Comparison of ENCODE assay signal across 33 cellular contexts in genomic region chr6:169081264-169081663, GRCh38.
"Had no signal": no experiment of that assay in that cellular context is flagged by ENCODE, and none has a peak within 500 bp of the region (broad histone marks: within the 10 kb centered on the region; RNA-seq: fewer than 3 reads in every experiment).

No MANE protein-coding gene starts in this region.

- H3K9me3 ChIP-seq: ascending aorta, esophagus muscularis mucosa, gastrocnemius medialis had no signal

- H3K27me3 ChIP-seq: ascending aorta, brain microvascular endothelial cell, esophagus muscularis mucosa, foreskin keratinocyte, gastrocnemius medialis, heart left ventricle had no signal

- H3K4me3 ChIP-seq: ascending aorta, esophagus muscularis mucosa, gastrocnemius medialis, heart left ventricle had no signal

- H3K27ac ChIP-seq: ascending aorta, brain microvascular endothelial cell, esophagus muscularis mucosa, foreskin keratinocyte, gastrocnemius medialis, heart left ventricle had no signal

- H3K27ac Mint-ChIP-seq: activated CD4-positive, alpha-beta memory T cell treated with anti-CD3 and anti-CD28 coated beads for 36 hours; activated CD4-positive, alpha-beta T cell treated with anti-CD3 and anti-CD28 coated beads for 36 hours; activated CD4-positive, alpha-beta T cell treated with anti-CD3 and anti-CD28 coated beads, Interleukin-2, amount 10 ng/mL, durations not matched to agents 24 days and 14 days; activated CD8-positive, alpha-beta memory T cell treated with anti-CD3 and anti-CD28 coated beads, Interleukin-2, amount 10 ng/mL, durations not matched to agents 7 days and 5 days; activated CD8-positive, alpha-beta T cell treated with anti-CD3 and anti-CD28 coated beads, Interleukin-2, amount 10 ng/mL, durations not matched to agents 7 days and 5 days; activated naive CD4-positive, alpha-beta T cell treated with anti-CD3 and anti-CD28 coated beads, Interleukin-2, amount 10 ng/mL, durations not matched to agents 7 days and 5 days; activated naive CD4-positive, alpha-beta T cell treated with anti-CD3 and anti-CD28 coated beads, Interleukin-2, amount 50 U/mL, for 72 hours; activated naive CD8-positive, alpha-beta T cell treated with anti-CD3 and anti-CD28 coated beads, Interleukin-2, amount 10 ng/mL, durations not matched to agents 7 days and 5 days; activated T-helper 1 cell treated with anti-CD3 and anti-CD28 coated beads, Interleukin-12 subunit alpha, Interleukin-12 subunit beta, Interleukin-2, Interleukin-4 antibody, amounts not matched to agents 30 ng/mL and 10 ng/mL and 1 ng/mL, durations not matched to agents 14 hours and 24 hours and 36 hours; effector memory CD8-positive, alpha-beta T cell; T-helper 17 cell; T-helper 2 cell treated with Interferon-gamma antibody and Interleukin-4, amounts not matched to agents 5 μg/mL and 100 μg/mL, for 36 hours had no signal

- H3K9me3 Mint-ChIP-seq: activated CD4-positive, alpha-beta memory T cell treated with anti-CD3 and anti-CD28 coated beads for 36 hours; activated CD4-positive, alpha-beta T cell treated with anti-CD3 and anti-CD28 coated beads, Interleukin-2, amount 10 ng/mL, durations not matched to agents 24 days and 14 days; activated naive CD4-positive, alpha-beta T cell treated with anti-CD3 and anti-CD28 coated beads, Interleukin-2, amount 50 U/mL, for 72 hours; central memory CD8-positive, alpha-beta T cell; effector memory CD8-positive, alpha-beta T cell had no signal

- FAIRE-seq: bronchial epithelial cell, colon had no signal

- H3K4me3 Mint-ChIP-seq: activated CD4-positive, alpha-beta memory T cell treated with anti-CD3 and anti-CD28 coated beads for 36 hours; activated CD4-positive, alpha-beta T cell treated with anti-CD3 and anti-CD28 coated beads for 36 hours; activated CD4-positive, alpha-beta T cell treated with anti-CD3 and anti-CD28 coated beads, Interleukin-2, amount 10 ng/mL, durations not matched to agents 24 days and 14 days; activated CD8-positive, alpha-beta memory T cell treated with anti-CD3 and anti-CD28 coated beads, Interleukin-2, amount 10 ng/mL, durations not matched to agents 7 days and 5 days; activated CD8-positive, alpha-beta T cell treated with anti-CD3 and anti-CD28 coated beads, Interleukin-2, amount 10 ng/mL, durations not matched to agents 7 days and 5 days; activated naive CD4-positive, alpha-beta T cell treated with anti-CD3 and anti-CD28 coated beads, Interleukin-2, amount 10 ng/mL, durations not matched to agents 7 days and 5 days; activated naive CD8-positive, alpha-beta T cell treated with anti-CD3 and anti-CD28 coated beads, Interleukin-2, amount 10 ng/mL, durations not matched to agents 7 days and 5 days; activated T-helper 1 cell treated with anti-CD3 and anti-CD28 coated beads, Interleukin-12 subunit alpha, Interleukin-12 subunit beta, Interleukin-2, Interleukin-4 antibody, amounts not matched to agents 30 ng/mL and 10 ng/mL and 1 ng/mL, durations not matched to agents 14 hours and 24 hours and 36 hours; central memory CD8-positive, alpha-beta T cell; effector memory CD8-positive, alpha-beta T cell; T-helper 17 cell; T-helper 2 cell treated with Interferon-gamma antibody and Interleukin-4, amounts not matched to agents 5 μg/mL and 100 μg/mL, for 36 hours had no signal

- H3K4me1 Mint-ChIP-seq: activated CD4-positive, alpha-beta T cell treated with anti-CD3 and anti-CD28 coated beads for 36 hours; activated CD4-positive, alpha-beta T cell treated with anti-CD3 and anti-CD28 coated beads, Interleukin-2, amount 10 ng/mL, durations not matched to agents 24 days and 14 days; activated CD8-positive, alpha-beta memory T cell treated with anti-CD3 and anti-CD28 coated beads, Interleukin-2, amount 10 ng/mL, durations not matched to agents 7 days and 5 days; activated naive CD4-positive, alpha-beta T cell treated with anti-CD3 and anti-CD28 coated beads, Interleukin-2, amount 10 ng/mL, durations not matched to agents 7 days and 5 days; activated naive CD8-positive, alpha-beta T cell treated with anti-CD3 and anti-CD28 coated beads, Interleukin-2, amount 10 ng/mL, durations not matched to agents 7 days and 5 days; central memory CD8-positive, alpha-beta T cell had no signal

- H3K36me3 ChIP-seq: ascending aorta, brain microvascular endothelial cell, esophagus muscularis mucosa, gastrocnemius medialis, heart left ventricle had no signal

- ATAC-seq: activated CD4-positive, alpha-beta T cell treated with anti-CD3 and anti-CD28 coated beads for 36 hours; activated CD8-positive, alpha-beta memory T cell treated with anti-CD3 and anti-CD28 coated beads, Interleukin-2, amount 10 ng/mL, durations not matched to agents 7 days and 5 days; activated CD8-positive, alpha-beta T cell treated with anti-CD3 and anti-CD28 coated beads, Interleukin-2, amount 10 ng/mL, durations not matched to agents 7 days and 5 days; activated naive CD4-positive, alpha-beta T cell treated with anti-CD3 and anti-CD28 coated beads, Interleukin-2, amount 50 U/mL, for 72 hours; effector memory CD8-positive, alpha-beta T cell; foreskin keratinocyte; gastrocnemius medialis; heart left ventricle; T-helper 17 cell had no signal

- H3K4me1 ChIP-seq: ascending aorta, foreskin keratinocyte, gastrocnemius medialis, heart left ventricle had no signal

- DNase-seq: activated CD4-positive, alpha-beta memory T cell treated with anti-CD3 and anti-CD28 coated beads for 36 hours; activated CD4-positive, alpha-beta T cell treated with anti-CD3 and anti-CD28 coated beads for 36 hours; activated CD4-positive, alpha-beta T cell treated with anti-CD3 and anti-CD28 coated beads, Interleukin-2, amount 10 ng/mL, durations not matched to agents 24 days and 14 days; activated CD4-positive, CD25-positive, alpha-beta regulatory T cell; activated CD4-positive, CD25-positive, alpha-beta regulatory T cell treated with anti-CD3 and anti-CD28 coated beads, Interleukin-2, amount 50 U/mL, for 72 hours; activated CD8-positive, alpha-beta memory T cell treated with anti-CD3 and anti-CD28 coated beads, Interleukin-2, amount 10 ng/mL, durations not matched to agents 7 days and 5 days; activated CD8-positive, alpha-beta memory T cell treated with anti-CD3 and anti-CD28 coated beads, Interleukin-2, amount 50 U/mL, for 4 hours; activated CD8-positive, alpha-beta T cell treated with anti-CD3 and anti-CD28 coated beads, Interleukin-2, amount 10 ng/mL, durations not matched to agents 7 days and 5 days; activated gamma-delta T cell; activated naive CD4-positive, alpha-beta T cell; activated naive CD4-positive, alpha-beta T cell treated with anti-CD3 and anti-CD28 coated beads, Interleukin-2, amount 10 ng/mL, durations not matched to agents 7 days and 5 days; activated naive CD8-positive, alpha-beta T cell treated with anti-CD3 and anti-CD28 coated beads, Interleukin-2, amount 10 ng/mL, durations not matched to agents 7 days and 5 days; activated T-cell treated with anti-CD3 and anti-CD28 coated beads, Interleukin-2, amount 50 U/mL, for 1 hour; activated T-cell treated with anti-CD3 and anti-CD28 coated beads, Interleukin-2, amount 50 U/mL, for 48 hours; brain microvascular endothelial cell; cortex of kidney; dermis blood vessel endothelial cell; effector CD4-positive, alpha-beta T cell; effector memory CD8-positive, alpha-beta T cell; erythroblast; foreskin keratinocyte; gastrocnemius medialis; glutamatergic neuron; heart left ventricle; T-helper 17 cell had no signal

- H3K36me3 Mint-ChIP-seq: activated CD4-positive, alpha-beta memory T cell treated with anti-CD3 and anti-CD28 coated beads for 36 hours; activated CD8-positive, alpha-beta memory T cell treated with anti-CD3 and anti-CD28 coated beads, Interleukin-2, amount 10 ng/mL, durations not matched to agents 7 days and 5 days; activated naive CD4-positive, alpha-beta T cell treated with anti-CD3 and anti-CD28 coated beads, Interleukin-2, amount 10 ng/mL, durations not matched to agents 7 days and 5 days; activated naive CD4-positive, alpha-beta T cell treated with anti-CD3 and anti-CD28 coated beads, Interleukin-2, amount 50 U/mL, for 72 hours; activated naive CD8-positive, alpha-beta T cell treated with anti-CD3 and anti-CD28 coated beads, Interleukin-2, amount 10 ng/mL, durations not matched to agents 7 days and 5 days had no signal

- H3K27me3 Mint-ChIP-seq: activated CD4-positive, alpha-beta memory T cell treated with anti-CD3 and anti-CD28 coated beads for 36 hours; activated CD4-positive, alpha-beta T cell treated with anti-CD3 and anti-CD28 coated beads, Interleukin-2, amount 10 ng/mL, durations not matched to agents 24 days and 14 days had no signal
